In the genomic region with DNA sequence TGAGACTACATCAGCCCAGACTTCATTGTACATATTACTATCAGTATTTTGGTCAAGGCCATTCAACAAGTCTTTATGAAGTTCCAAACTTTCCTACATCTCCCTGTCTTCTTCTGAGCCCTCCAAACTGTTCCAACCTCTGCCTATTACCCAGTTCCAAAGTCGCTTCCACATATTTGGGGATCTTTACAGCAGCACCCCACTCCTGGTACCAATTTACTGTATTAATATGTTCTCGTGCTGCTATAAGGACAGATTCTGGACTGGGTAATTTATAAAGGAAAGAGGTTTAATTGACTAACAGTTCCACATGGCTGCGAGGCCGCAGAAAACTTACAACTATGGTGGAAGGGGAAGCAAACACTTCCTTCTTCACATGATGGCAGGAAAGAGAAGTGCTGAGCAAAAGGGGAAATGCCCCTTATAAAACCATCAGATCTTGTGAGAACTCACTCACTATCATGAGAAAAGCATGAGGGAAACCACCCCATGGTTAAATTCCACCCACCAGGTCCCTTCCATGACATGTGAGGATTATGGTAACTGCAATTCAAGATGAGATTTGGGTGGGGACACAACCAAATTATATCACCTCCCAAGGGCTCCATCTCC, we compare ENCODE assay signal across 1 cellular context.
TF ChIP-seq lines count a peak whose summit lies in the region.

No MANE protein-coding gene starts in this region.

TF ChIP-seq in liver, 16 proteins besides CTCF, POLR2A, EP300 and RAD21:
- TF ChIP-seq, protein P1, sequence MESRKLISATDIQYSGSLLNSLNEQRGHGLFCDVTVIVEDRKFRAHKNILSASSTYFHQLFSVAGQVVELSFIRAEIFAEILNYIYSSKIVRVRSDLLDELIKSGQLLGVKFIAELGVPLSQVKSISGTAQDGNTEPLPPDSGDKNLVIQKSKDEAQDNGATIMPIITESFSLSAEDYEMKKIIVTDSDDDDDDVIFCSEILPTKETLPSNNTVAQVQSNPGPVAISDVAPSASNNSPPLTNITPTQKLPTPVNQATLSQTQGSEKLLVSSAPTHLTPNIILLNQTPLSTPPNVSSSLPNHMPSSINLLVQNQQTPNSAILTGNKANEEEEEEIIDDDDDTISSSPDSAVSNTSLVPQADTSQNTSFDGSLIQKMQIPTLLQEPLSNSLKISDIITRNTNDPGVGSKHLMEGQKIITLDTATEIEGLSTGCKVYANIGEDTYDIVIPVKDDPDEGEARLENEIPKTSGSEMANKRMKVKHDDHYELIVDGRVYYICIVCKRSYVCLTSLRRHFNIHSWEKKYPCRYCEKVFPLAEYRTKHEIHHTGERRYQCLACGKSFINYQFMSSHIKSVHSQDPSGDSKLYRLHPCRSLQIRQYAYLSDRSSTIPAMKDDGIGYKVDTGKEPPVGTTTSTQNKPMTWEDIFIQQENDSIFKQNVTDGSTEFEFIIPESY (IDR thresholded peaks at IDR 0.05), result peak; percentile 16
